ENCODE assay signal across 12 cellular contexts in genomic region chr9:101736723-101737122, GRCh38. TPM values are rescaled to one million over a fixed set of nuclear protein-coding genes. Genes with fewer than 3 reads are reported as not detected.
DNase-seq lines count a peak whose midpoint lies in the region; ATAC-seq and TF ChIP-seq lines count a peak whose summit lies in the region.
"Had no signal": no experiment of that assay in that cellular context is flagged by ENCODE, and none has a peak within 500 bp of the region (broad histone marks: within the 10 kb centered on the region; RNA-seq: fewer than 3 reads in every experiment).

No MANE protein-coding gene starts in this region.

- no peak for TF ChIP-seq CTCF in coronary artery (IDR thresholded peaks at IDR 0.05)

- H3K27me3 ChIP-seq in HUES48 (ENCODE audit: control insufficient read depth, insufficient read depth, low read length): peaks cover 53% of the 10 kb centered on the region

- H3K9me3 ChIP-seq in HUES48 (ENCODE audit: control insufficient read depth, insufficient read depth, low read length): no peaks in the 10 kb centered on the region
- H3K9me3 ChIP-seq: Caco-2, colonic mucosa had no signal

- H3K9me3 Mint-ChIP-seq in stimulated activated naive CD8-positive, alpha-beta T cell treated with anti-CD3 and anti-CD28 coated beads, Interleukin-15, amount 100 ng/mL, for 72 hours: peaks cover 0 to 7% of the 10 kb centered on the region in 2 donors

- no peak overlapping the region for H3K4me3 Mint-ChIP-seq in stimulated activated naive CD8-positive, alpha-beta T cell treated with anti-CD3 and anti-CD28 coated beads, Interleukin-15, amount 100 ng/mL, for 72 hours

- peak; percentile 10 for DNase-seq in COLO829 (ENCODE audit: low spot score)
- DNase-seq in coronary artery (ENCODE audit: low spot score): no peak
- peak; percentile 1 for DNase-seq in myocyte (ENCODE audit: low read depth)
- DNase-seq in stimulated activated naive CD8-positive, alpha-beta T cell treated with anti-CD3 and anti-CD28 coated beads, Interleukin-15, amount 100 ng/mL, for 72 hours: no peak
- DNase-seq: colonic mucosa; NCI-H1694 treated with DMSO at 0.1 percent for 48 hours; stimulated activated naive CD4-positive, alpha-beta T cell treated with Interleukin-2 at 50 U/mL for 16 hours had no signal

- H3K36me3 ChIP-seq in HUES48 (ENCODE audit: control insufficient read depth, insufficient read depth, low read length): no peaks in the 10 kb centered on the region
- H3K36me3 ChIP-seq: colonic mucosa had no signal

- peaks cover 6% of the 10 kb centered on the region for H3K4me1 Mint-ChIP-seq in stimulated activated naive CD8-positive, alpha-beta T cell treated with anti-CD3 and anti-CD28 coated beads, Interleukin-15, amount 100 ng/mL, for 72 hours

- H3K4me3 ChIP-seq in HUES48 (ENCODE audit: low read depth, low read length) (peak overlapping the region; percentile 67; the same call in 1 of the 2 replicates), coronary artery (peak overlapping the region; percentile 61)

- H3K27ac ChIP-seq in HUES48 (ENCODE audit: low read depth, low read length) (no peak overlapping the region), coronary artery (no peak overlapping the region)
- H3K27ac ChIP-seq: colonic mucosa had no signal

- H3K4me1 ChIP-seq in HUES48 (ENCODE audit: control insufficient read depth, insufficient read depth, low read length): peaks cover 31% of the 10 kb centered on the region
- H3K4me1 ChIP-seq: Caco-2 had no signal

- no peak overlapping the region for H3K9ac ChIP-seq in HUES48 (ENCODE audit: low read depth, low read length)

- H3K27ac Mint-ChIP-seq in stimulated activated naive CD8-positive, alpha-beta T cell treated with anti-CD3 and anti-CD28 coated beads, Interleukin-15, amount 100 ng/mL, for 72 hours: no peak overlapping the region

- ATAC-seq in GM18907 (IDR thresholded peaks at IDR 0.05; ENCODE audit: unreplicated experiment): no peak
- ATAC-seq in HG03108 (IDR thresholded peaks at IDR 0.05; ENCODE audit: unreplicated experiment): no peak
- no peak for ATAC-seq in HG03039 (IDR thresholded peaks at IDR 0.05; ENCODE audit: unreplicated experiment)
- no peak for ATAC-seq in stimulated activated naive CD8-positive, alpha-beta T cell treated with anti-CD3 and anti-CD28 coated beads, Interleukin-15, amount 100 ng/mL, for 72 hours

- peaks cover 74% of the 10 kb centered on the region for H3K27me3 Mint-ChIP-seq in stimulated activated naive CD8-positive, alpha-beta T cell treated with anti-CD3 and anti-CD28 coated beads, Interleukin-15, amount 100 ng/mL, for 72 hours

RNA-seq across cellular contexts. Expression of gene GRIN3A, which starts 1.7 kb away (rescaled TPM):
- not detected in 2 replicates for total RNA-seq in myocyte
- polyA plus RNA-seq in myocyte (2012): 0.10 TPM
- total RNA-seq: Caco-2 had no signal

Comparison
In these comparisons a context has a peak if more than half of its experiments do, and no peak if none do; other contexts are left out.
1. DNase-seq: peak in COLO829 (single experiment) and myocyte (single experiment); none in coronary artery (single experiment) and stimulated activated naive CD8-positive, alpha-beta T cell treated with anti-CD3 and anti-CD28 coated beads, Interleukin-15, amount 100 ng/mL, for 72 hours (0 of 2).